Comparison of ENCODE assay signal across 23 cellular contexts in the genomic region with DNA sequence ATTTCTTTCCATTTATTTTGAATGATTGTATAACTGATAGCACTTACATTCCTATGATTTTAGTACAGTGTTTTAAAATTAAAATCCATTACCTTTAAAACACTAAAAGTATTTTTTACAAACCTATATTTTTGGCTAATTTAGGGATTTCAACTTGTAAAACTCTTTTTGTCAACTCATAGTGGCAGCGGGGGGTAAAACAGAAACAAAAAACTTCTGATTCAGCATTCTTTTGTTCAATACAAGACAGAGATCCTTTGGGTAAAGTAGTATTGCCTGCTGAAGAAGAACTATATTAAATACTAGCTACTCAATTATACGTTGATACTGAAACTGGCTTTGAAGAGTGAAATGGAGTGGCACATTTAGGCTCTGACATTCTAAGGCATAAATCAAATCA.
DNase-seq lines count a peak whose midpoint lies in the region; ATAC-seq, FAIRE-seq and TF ChIP-seq lines count a peak whose summit lies in the region.
"Had no signal": no experiment of that assay in that cellular context is flagged by ENCODE, and none has a peak within 500 bp of the region (broad histone marks: within the 10 kb centered on the region; RNA-seq: fewer than 3 reads in every experiment).

No MANE protein-coding gene starts in this region.

- H2AFZ ChIP-seq in neuronal stem cell (ENCODE audit: low read length): peak overlapping the region; percentile 14

- no peak overlapping the region for H2AK5ac ChIP-seq in neuronal stem cell (ENCODE audit: low read depth, low read length)

- WGBS in neuronal stem cell (ENCODE audit: extremely low coverage in 2 of 2, insufficient read length in 2 of 2, insufficient replicate concordance in 1 of 2), 2 donors: no CpG with 5 or more reads among the region's 2 CpGs

- no peak overlapping the region for H2BK120ac ChIP-seq in neuronal stem cell (ENCODE audit: low read depth, low read length)

- H4K91ac ChIP-seq in neuronal stem cell (ENCODE audit: low read depth, low read length, poor library complexity): no peak overlapping the region

- TF ChIP-seq POLR2A in GM12892 (IDR thresholded peaks at IDR 0.05; ENCODE audit: low read depth, low read length): no peak

- no peak overlapping the region for H3K4me3 ChIP-seq in A673 (ENCODE audit: low read depth, low read length, poor library complexity, severe bottlenecking)
- H3K4me3 ChIP-seq in SK-N-MC: peak overlapping the region; percentile 19
- no peak overlapping the region for H3K4me3 ChIP-seq in neuronal stem cell (ENCODE audit: low read length in 2 of 2)
- H3K4me3 ChIP-seq: HAP-1 had no signal

- H2BK15ac ChIP-seq in neuronal stem cell (ENCODE audit: low read length): no peak overlapping the region

- H3K27ac ChIP-seq in A673 (ENCODE audit: low read depth, low read length, poor library complexity, severe bottlenecking) (no peak overlapping the region), SK-N-MC (0 out of 2 replicates have a peak overlapping the region, but pooled peaks have one; percentile 20), neuronal stem cell (replicated peaks; ENCODE audit: low read length) (no peak overlapping the region)
- H3K27ac ChIP-seq: HL-60, KMS-11 had no signal

- H3K36me3 ChIP-seq in A673 (ENCODE audit: insufficient read depth, low read length, poor library complexity, severe bottlenecking) (no peaks in the 10 kb centered on the region), SK-N-MC (ENCODE audit: insufficient read depth, low read length) (no peaks in the 10 kb centered on the region), neuronal stem cell (replicated peaks in 1 of 2; ENCODE audit: control insufficient read depth in 2 of 2, insufficient read depth in 2 of 2, low read length in 2 of 2) (no peaks in the 10 kb centered on the region)
- H3K36me3 ChIP-seq: BE2C, HAP-1 had no signal

- H2BK12ac ChIP-seq in neuronal stem cell (ENCODE audit: low read length): no peak overlapping the region

- no peak for FAIRE-seq in GM12892 (lab: Jason Lieb, UNC)
- no peak for FAIRE-seq in frontal cortex (lab: Jason Lieb, UNC)
- FAIRE-seq: GM12891, GM18507 had no signal

- H3K79me1 ChIP-seq in neuronal stem cell (ENCODE audit: low read depth, low read length): no peaks in the 10 kb centered on the region

- no peak overlapping the region for H3K4me2 ChIP-seq in neuronal stem cell (ENCODE audit: insufficient read depth, low read length, poor library complexity, severe bottlenecking)
- H3K4me2 ChIP-seq: KMS-11 had no signal

- H4K8ac ChIP-seq in neuronal stem cell (ENCODE audit: low read depth, low read length): no peak overlapping the region

- H2BK5ac ChIP-seq in neuronal stem cell (ENCODE audit: low read length): no peak overlapping the region

- H3K23ac ChIP-seq in neuronal stem cell (ENCODE audit: low read depth, low read length, poor library complexity): no peak overlapping the region

- no peak overlapping the region for H3K18ac ChIP-seq in neuronal stem cell (ENCODE audit: low read length)

- POLR2A ChIA-PET in A673 (lab: Charles Lee; ENCODE audit: low non-redundant PET): no interaction called here

- CTCF ChIA-PET in A673 (lab: Charles Lee): no interaction called here

- H3K9me3 ChIP-seq in A673 (ENCODE audit: low read depth, low read length, poor library complexity, severe bottlenecking): no peaks in the 10 kb centered on the region
- H3K9me3 ChIP-seq in SK-N-MC (ENCODE audit: low read depth, low read length): no peaks in the 10 kb centered on the region
- H3K9me3 ChIP-seq in neuronal stem cell (replicated peaks in 1 of 2; ENCODE audit: control insufficient read depth in 2 of 2, insufficient read depth in 1 of 2, low read depth in 1 of 2, low read length in 2 of 2): no peaks in the 10 kb centered on the region
- H3K9me3 ChIP-seq: BE2C, HAP-1 had no signal

- no peak overlapping the region for H3K14ac ChIP-seq in neuronal stem cell (ENCODE audit: low read length)

- TF ChIP-seq CTCF in A673 (conservative IDR thresholded peaks at IDR 0.05; ENCODE audit: low read depth, low read length): no peak
- no peak for TF ChIP-seq CTCF in GM10266 (IDR thresholded peaks at IDR 0.05; ENCODE audit: control insufficient read depth, insufficient read depth, low read depth, missing control alignments)

- H3K4ac ChIP-seq in neuronal stem cell (ENCODE audit: low read length): no peak overlapping the region

- intact Hi-C loops in A673 (cut with micrococcal nuclease; ENCODE audit: unreplicated experiment): no loop called here

- peak; percentile 10 for DNase-seq in A673 (ENCODE audit: low spot score)
- DNase-seq in NCI-H69 (lab: John Stamatoyannopoulos, UW): peak; percentile 46
- DNase-seq in SK-N-MC (ENCODE audit: low read depth, low spot score): peak; percentile 22
- peak; percentile 6 for DNase-seq in neuronal stem cell (ENCODE audit: low spot score)
- DNase-seq in GM12892 (ENCODE audit: insufficient read length): no peak
- DNase-seq in GM10266 (ENCODE audit: extremely low spot score): no peak
- DNase-seq in frontal cortex (ENCODE audit: low spot score in 2 of 2): no peak
- DNase-seq: ACHN; BE2C; C1 segment of cervical spinal cord; CD4-positive, CD25-positive, alpha-beta regulatory T cell; CD8-positive, alpha-beta memory T cell; COR-L47; DMS 273 treated with DMSO at 0.1 percent for 48 hours; DMS53; DND-41; EL had no signal

- no peaks in the 10 kb centered on the region for H3K27me3 ChIP-seq in A673 (replicated peaks; ENCODE audit: insufficient read depth, low read depth, low read length, poor library complexity)
- no peaks in the 10 kb centered on the region for H3K27me3 ChIP-seq in neuronal stem cell (ENCODE audit: control insufficient read depth in 3 of 3, insufficient read depth in 3 of 3, low read depth in 1 of 3, low read length in 3 of 3)
- H3K27me3 ChIP-seq: BE2C had no signal

- no peaks in the 10 kb centered on the region for H3K4me1 ChIP-seq in A673 (ENCODE audit: insufficient read depth, low read length, poor library complexity, severe bottlenecking)
- no peaks in the 10 kb centered on the region for H3K4me1 ChIP-seq in neuronal stem cell (ENCODE audit: control insufficient read depth in 2 of 2, insufficient read depth in 1 of 2, low read depth in 1 of 2, low read length in 2 of 2)
- H3K4me1 ChIP-seq: BE2C, HAP-1 had no signal

- H3K9ac ChIP-seq in SK-N-MC (ENCODE audit: insufficient read length) (no peak overlapping the region), neuronal stem cell (ENCODE audit: low read depth, low read length, poor library complexity) (no peak overlapping the region)
- H3K9ac ChIP-seq: KMS-11 had no signal

- no TSS peak for BruUV-seq in A673 (replicated peaks; lab: Mats Ljungman, UMichigan)

- ATAC-seq in SK-N-SH treated with all-trans-retinoic acid at 6 μM for 48 hours: no peak

TF ChIP-seq in SK-N-SH treated with all-trans-retinoic acid at 6 μM for 48 hours, 23 proteins besides CTCF, POLR2A, EP300 and RAD21 (continues in another document):
- no peak for TF ChIP-seq OSR1 (CRISPR knock-in tag; IDR thresholded peaks at IDR 0.05)
- no peak for TF ChIP-seq ZNF70 (CRISPR knock-in tag; IDR thresholded peaks at IDR 0.05)
- no peak for TF ChIP-seq PPARA (CRISPR knock-in tag; IDR thresholded peaks at IDR 0.05; ENCODE audit: borderline replicate concordance)
- TF ChIP-seq, protein P1, sequence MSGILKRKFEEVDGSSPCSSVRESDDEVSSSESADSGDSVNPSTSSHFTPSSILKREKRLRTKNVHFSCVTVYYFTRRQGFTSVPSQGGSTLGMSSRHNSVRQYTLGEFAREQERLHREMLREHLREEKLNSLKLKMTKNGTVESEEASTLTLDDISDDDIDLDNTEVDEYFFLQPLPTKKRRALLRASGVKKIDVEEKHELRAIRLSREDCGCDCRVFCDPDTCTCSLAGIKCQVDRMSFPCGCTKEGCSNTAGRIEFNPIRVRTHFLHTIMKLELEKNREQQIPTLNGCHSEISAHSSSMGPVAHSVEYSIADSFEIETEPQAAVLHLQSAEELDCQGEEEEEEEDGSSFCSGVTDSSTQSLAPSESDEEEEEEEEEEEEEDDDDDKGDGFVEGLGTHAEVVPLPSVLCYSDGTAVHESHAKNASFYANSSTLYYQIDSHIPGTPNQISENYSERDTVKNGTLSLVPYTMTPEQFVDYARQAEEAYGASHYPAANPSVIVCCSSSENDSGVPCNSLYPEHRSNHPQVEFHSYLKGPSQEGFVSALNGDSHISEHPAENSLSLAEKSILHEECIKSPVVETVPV (CRISPR knock-in tag; IDR thresholded peaks at IDR 0.05): no peak
- TF ChIP-seq TCF4 (CRISPR knock-in tag; IDR thresholded peaks at IDR 0.05; ENCODE audit: borderline replicate concordance): no peak
- TF ChIP-seq, protein P2, sequence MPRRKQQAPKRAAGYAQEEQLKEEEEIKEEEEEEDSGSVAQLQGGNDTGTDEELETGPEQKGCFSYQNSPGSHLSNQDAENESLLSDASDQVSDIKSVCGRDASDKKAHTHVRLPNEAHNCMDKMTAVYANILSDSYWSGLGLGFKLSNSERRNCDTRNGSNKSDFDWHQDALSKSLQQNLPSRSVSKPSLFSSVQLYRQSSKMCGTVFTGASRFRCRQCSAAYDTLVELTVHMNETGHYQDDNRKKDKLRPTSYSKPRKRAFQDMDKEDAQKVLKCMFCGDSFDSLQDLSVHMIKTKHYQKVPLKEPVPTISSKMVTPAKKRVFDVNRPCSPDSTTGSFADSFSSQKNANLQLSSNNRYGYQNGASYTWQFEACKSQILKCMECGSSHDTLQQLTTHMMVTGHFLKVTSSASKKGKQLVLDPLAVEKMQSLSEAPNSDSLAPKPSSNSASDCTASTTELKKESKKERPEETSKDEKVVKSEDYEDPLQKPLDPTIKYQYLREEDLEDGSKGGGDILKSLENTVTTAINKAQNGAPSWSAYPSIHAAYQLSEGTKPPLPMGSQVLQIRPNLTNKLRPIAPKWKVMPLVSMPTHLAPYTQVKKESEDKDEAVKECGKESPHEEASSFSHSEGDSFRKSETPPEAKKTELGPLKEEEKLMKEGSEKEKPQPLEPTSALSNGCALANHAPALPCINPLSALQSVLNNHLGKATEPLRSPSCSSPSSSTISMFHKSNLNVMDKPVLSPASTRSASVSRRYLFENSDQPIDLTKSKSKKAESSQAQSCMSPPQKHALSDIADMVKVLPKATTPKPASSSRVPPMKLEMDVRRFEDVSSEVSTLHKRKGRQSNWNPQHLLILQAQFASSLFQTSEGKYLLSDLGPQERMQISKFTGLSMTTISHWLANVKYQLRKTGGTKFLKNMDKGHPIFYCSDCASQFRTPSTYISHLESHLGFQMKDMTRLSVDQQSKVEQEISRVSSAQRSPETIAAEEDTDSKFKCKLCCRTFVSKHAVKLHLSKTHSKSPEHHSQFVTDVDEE (CRISPR knock-in tag; IDR thresholded peaks at IDR 0.05): no peak
- TF ChIP-seq ZNF565 (CRISPR knock-in tag; conservative IDR thresholded peaks at IDR 0.05; ENCODE audit: low read depth): no peak
- no peak for TF ChIP-seq ISL1 (CRISPR knock-in tag; IDR thresholded peaks at IDR 0.05)
- TF ChIP-seq GLIS3 (CRISPR knock-in tag; IDR thresholded peaks at IDR 0.05): no peak
- no peak for TF ChIP-seq BACH2 (CRISPR knock-in tag; IDR thresholded peaks at IDR 0.05; ENCODE audit: borderline replicate concordance)
- TF ChIP-seq TOX (CRISPR knock-in tag; IDR thresholded peaks at IDR 0.05; ENCODE audit: borderline replicate concordance): no peak
- no peak for TF ChIP-seq ZFP30 (CRISPR knock-in tag; IDR thresholded peaks at IDR 0.05)

Comparison
In these comparisons a context has a peak if more than half of its experiments do, and no peak if none do; other contexts are left out.
1. DNase-seq: peak in A673 (single experiment), NCI-H69 (single experiment), SK-N-MC (single experiment) and neuronal stem cell (single experiment); none in GM12892 (single experiment), GM10266 (single experiment) and frontal cortex (0 of 2).